1 cellular context compared by ENCODE assay signal in genomic region chr4:125734504-125734903, GRCh38.
TF ChIP-seq lines count a peak whose summit lies in the region.

No MANE protein-coding gene starts in this region.

TF ChIP-seq in SK-N-SH treated with all-trans-retinoic acid at 6 μM for 48 hours, 23 proteins besides CTCF, POLR2A, EP300 and RAD21 (continued from another document):
- TF ChIP-seq TOX (CRISPR knock-in tag; IDR thresholded peaks at IDR 0.05; ENCODE audit: borderline replicate concordance) = no peak
- TF ChIP-seq ZFP3 (CRISPR knock-in tag; IDR thresholded peaks at IDR 0.05) = no peak
- no peak for TF ChIP-seq ZC3H10 (CRISPR knock-in tag; IDR thresholded peaks at IDR 0.05)
- TF ChIP-seq, protein P1, sequence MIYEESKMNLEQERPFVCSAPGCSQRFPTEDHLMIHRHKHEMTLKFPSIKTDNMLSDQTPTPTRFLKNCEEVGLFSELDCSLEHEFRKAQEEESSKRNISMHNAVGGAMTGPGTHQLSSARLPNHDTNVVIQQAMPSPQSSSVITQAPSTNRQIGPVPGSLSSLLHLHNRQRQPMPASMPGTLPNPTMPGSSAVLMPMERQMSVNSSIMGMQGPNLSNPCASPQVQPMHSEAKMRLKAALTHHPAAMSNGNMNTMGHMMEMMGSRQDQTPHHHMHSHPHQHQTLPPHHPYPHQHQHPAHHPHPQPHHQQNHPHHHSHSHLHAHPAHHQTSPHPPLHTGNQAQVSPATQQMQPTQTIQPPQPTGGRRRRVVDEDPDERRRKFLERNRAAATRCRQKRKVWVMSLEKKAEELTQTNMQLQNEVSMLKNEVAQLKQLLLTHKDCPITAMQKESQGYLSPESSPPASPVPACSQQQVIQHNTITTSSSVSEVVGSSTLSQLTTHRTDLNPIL (CRISPR knock-in tag; IDR thresholded peaks at IDR 0.05; ENCODE audit: low read depth) = no peak
- TF ChIP-seq SNAI2 (CRISPR knock-in tag; IDR thresholded peaks at IDR 0.05) = no peak
- no peak for TF ChIP-seq RARB (CRISPR knock-in tag; IDR thresholded peaks at IDR 0.05)
- TF ChIP-seq, protein P2, sequence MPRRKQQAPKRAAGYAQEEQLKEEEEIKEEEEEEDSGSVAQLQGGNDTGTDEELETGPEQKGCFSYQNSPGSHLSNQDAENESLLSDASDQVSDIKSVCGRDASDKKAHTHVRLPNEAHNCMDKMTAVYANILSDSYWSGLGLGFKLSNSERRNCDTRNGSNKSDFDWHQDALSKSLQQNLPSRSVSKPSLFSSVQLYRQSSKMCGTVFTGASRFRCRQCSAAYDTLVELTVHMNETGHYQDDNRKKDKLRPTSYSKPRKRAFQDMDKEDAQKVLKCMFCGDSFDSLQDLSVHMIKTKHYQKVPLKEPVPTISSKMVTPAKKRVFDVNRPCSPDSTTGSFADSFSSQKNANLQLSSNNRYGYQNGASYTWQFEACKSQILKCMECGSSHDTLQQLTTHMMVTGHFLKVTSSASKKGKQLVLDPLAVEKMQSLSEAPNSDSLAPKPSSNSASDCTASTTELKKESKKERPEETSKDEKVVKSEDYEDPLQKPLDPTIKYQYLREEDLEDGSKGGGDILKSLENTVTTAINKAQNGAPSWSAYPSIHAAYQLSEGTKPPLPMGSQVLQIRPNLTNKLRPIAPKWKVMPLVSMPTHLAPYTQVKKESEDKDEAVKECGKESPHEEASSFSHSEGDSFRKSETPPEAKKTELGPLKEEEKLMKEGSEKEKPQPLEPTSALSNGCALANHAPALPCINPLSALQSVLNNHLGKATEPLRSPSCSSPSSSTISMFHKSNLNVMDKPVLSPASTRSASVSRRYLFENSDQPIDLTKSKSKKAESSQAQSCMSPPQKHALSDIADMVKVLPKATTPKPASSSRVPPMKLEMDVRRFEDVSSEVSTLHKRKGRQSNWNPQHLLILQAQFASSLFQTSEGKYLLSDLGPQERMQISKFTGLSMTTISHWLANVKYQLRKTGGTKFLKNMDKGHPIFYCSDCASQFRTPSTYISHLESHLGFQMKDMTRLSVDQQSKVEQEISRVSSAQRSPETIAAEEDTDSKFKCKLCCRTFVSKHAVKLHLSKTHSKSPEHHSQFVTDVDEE (CRISPR knock-in tag; IDR thresholded peaks at IDR 0.05) = no peak
- no peak for TF ChIP-seq BACH2 (CRISPR knock-in tag; IDR thresholded peaks at IDR 0.05; ENCODE audit: borderline replicate concordance)
- no peak for TF ChIP-seq OSR1 (CRISPR knock-in tag; IDR thresholded peaks at IDR 0.05)
